In genomic region chr15:67042490-67043181, GRCh38 we compare ENCODE assay signal across 9 cellular contexts. TPM values are rescaled to one million over a fixed set of nuclear protein-coding genes. Genes with fewer than 3 reads are reported as not detected.
DNase-seq lines count a peak whose midpoint lies in the region; ATAC-seq and TF ChIP-seq lines count a peak whose summit lies in the region.
"Had no signal": no experiment of that assay in that cellular context is flagged by ENCODE, and none has a peak within 500 bp of the region (broad histone marks: within the 10 kb centered on the region; RNA-seq: fewer than 3 reads in every experiment).

No MANE protein-coding gene starts in this region.

- BruUV-seq in HCT116 (replicated peaks; lab: Mats Ljungman, UMichigan) (no TSS peak), PC-3 (replicated peaks; lab: Mats Ljungman, UMichigan) (no TSS peak)

- H3K9me2 ChIP-seq in HCT116 (ENCODE audit: insufficient read depth) (no peaks in the 10 kb centered on the region), PC-3 (replicated peaks; ENCODE audit: low read length) (no peaks in the 10 kb centered on the region)

- in situ Hi-C loops in transverse colon (cut with MboI; ENCODE audit: low pct_ligation_motif_present in 1 of 4, low pct_unique_long_range_greater_than_20kb in 1 of 4, low sequenced_read_pairs in 3 of 4) = no loop called here

- H3K9ac ChIP-seq in HCT116 (ENCODE audit: low read length) (no peak overlapping the region), PC-3 (ENCODE audit: low read length) (no peak overlapping the region)

- H3K4me2 ChIP-seq in HCT116 (ENCODE audit: low read length) (no peak overlapping the region), PC-3 (ENCODE audit: low read length) (peak overlapping the region; percentile 56)

- H3K9me3 ChIP-seq in HCT116 (ENCODE audit: control insufficient read depth in 1 of 2, insufficient read depth in 1 of 2, low read depth in 1 of 2, low read length in 2 of 2) (no peaks in the 10 kb centered on the region), PC-3 (ENCODE audit: low read length) (no peaks in the 10 kb centered on the region), transverse colon (no peaks in the 10 kb centered on the region)
- H3K9me3 ChIP-seq: thoracic aorta had no signal

- no peak overlapping the region for H2AFZ ChIP-seq in HCT116 (ENCODE audit: low read depth, low read length, poor library complexity, severe bottlenecking)
- H2AFZ ChIP-seq in PC-3 (ENCODE audit: low read length) = no peak overlapping the region

- H3K27me3 ChIP-seq in HCT116 (ENCODE audit: insufficient read depth, low read length) = no peaks in the 10 kb centered on the region
- no peaks in the 10 kb centered on the region for H3K27me3 ChIP-seq in PC-3 (ENCODE audit: low read length)
- H3K27me3 ChIP-seq in transverse colon = no peaks in the 10 kb centered on the region

- RAD21 ChIA-PET in HCT116 (lab: Charles Lee; ENCODE audit: low non-redundant PET in 1 of 2, low total read pairs in 2 of 2, uncharacterized antibody in 2 of 2, unreplicated experiment in 2 of 2) = interaction anchor here (1.1 to 1.3 kb wide), 3 partner anchors 34 to 108 kb away, joined by 4 to 12 read pairs (median 5); no protein-coding TSS in a partner anchor

- ATAC-seq in HCT116 (0 out of 2 replicates have a peak, but pooled peaks have one; percentile 7), PC-3 (no peak), esophagus mucosa (no peak), HG03135 (IDR thresholded peaks at IDR 0.05; ENCODE audit: unreplicated experiment) (no peak)

- WGBS in transverse colon (ENCODE audit: low coverage in 1 of 2), 2 donors = 67 to 72% methylated on average over 5 to 7 of the region's 7 CpGs

- no peaks in the 10 kb centered on the region for H3K79me2 ChIP-seq in HCT116 (ENCODE audit: insufficient read depth, low read length)
- H3K79me2 ChIP-seq in PC-3 (ENCODE audit: low read length) = no peaks in the 10 kb centered on the region

- no peak for TF ChIP-seq EP300 in transverse colon (IDR thresholded peaks at IDR 0.05; ENCODE audit: low read depth)

- H3K4me1 ChIP-seq in HCT116 (ENCODE audit: control insufficient read depth in 1 of 2, insufficient read depth in 2 of 2, low read length in 2 of 2) (peaks cover 14 to 15% of the 10 kb centered on the region in 2 experiments), PC-3 (ENCODE audit: insufficient read depth, low read length) (peaks cover 10% of the 10 kb centered on the region), transverse colon (peaks cover 0 to 6% (median 2%) of the 10 kb centered on the region in 4 donors)

- H3K4me3 ChIP-seq in HCT116 (replicated peaks in 1 of 2; ENCODE audit: low read depth in 1 of 2, low read length in 2 of 2) = peak overlapping the region; percentile 8 to 41; a peak in 3 of 4 replicates
- H3K4me3 ChIP-seq in PC-3 (ENCODE audit: low read length) = no peak overlapping the region
- no peak overlapping the region for H3K4me3 ChIP-seq in choroid plexus epithelial cell (ENCODE audit: low read depth, low read length)
- H3K4me3 ChIP-seq in transverse colon = no peak overlapping the region
- H3K4me3 ChIP-seq: thoracic aorta had no signal

- H3K36me3 ChIP-seq in HCT116 (ENCODE audit: control insufficient read depth in 1 of 2, insufficient read depth in 2 of 2, low read length in 2 of 2) (no peaks in the 10 kb centered on the region), PC-3 (ENCODE audit: low read depth, low read length) (no peaks in the 10 kb centered on the region), transverse colon (no peaks in the 10 kb centered on the region)
- H3K36me3 ChIP-seq: thoracic aorta had no signal

- no peaks in the 10 kb centered on the region for H4K20me1 ChIP-seq in HCT116 (ENCODE audit: insufficient read depth)
- H4K20me1 ChIP-seq in PC-3 (ENCODE audit: low read length) = no peaks in the 10 kb centered on the region

- TF ChIP-seq CTCF in HCT116 (IDR thresholded peaks at IDR 0.05 in 2 of 3, conservative IDR thresholded peaks at IDR 0.05 in 1 of 3; ENCODE audit: borderline replicate concordance in 1 of 3, insufficient read depth in 1 of 3, low read depth in 2 of 3, low read length in 2 of 3) = no peak
- TF ChIP-seq CTCF in PC-3 (conservative IDR thresholded peaks at IDR 0.05; ENCODE audit: low read depth, low read length) = no peak
- TF ChIP-seq CTCF in choroid plexus epithelial cell (conservative IDR thresholded peaks at IDR 0.05; ENCODE audit: low read depth, low read length) = no peak
- no peak for TF ChIP-seq CTCF in transverse colon (IDR thresholded peaks at IDR 0.05)

- H3K27ac ChIP-seq in HCT116 (ENCODE audit: low read depth, low read length) (no peak overlapping the region; the same call in 1 of the 2 replicates), PC-3 (ENCODE audit: low read length) (peak overlapping the region; percentile 70), transverse colon (no peak overlapping the region)
- H3K27ac ChIP-seq: thoracic aorta had no signal

- CTCF ChIA-PET in HCT116 (lab: Charles Lee) = interaction anchor here (0.9 to 1.7 kb wide), 3 partner anchors 48 to 96 kb away, joined by 3 read pairs; no protein-coding TSS in a partner anchor
- CTCF ChIA-PET in PC-3 (lab: Charles Lee) = no interaction called here

- TF ChIP-seq POLR2A in HCT116 (IDR thresholded peaks at IDR 0.05; ENCODE audit: borderline replicate concordance, extremely low read depth, insufficient read depth, insufficient read length) (no peak), transverse colon (IDR thresholded peaks at IDR 0.05) (no peak)

- intact Hi-C loops in HCT116 (cut with micrococcal nuclease) = loop anchor here (5.0 kb wide), 2 partner anchors 85 to 95 kb away; no protein-coding TSS in a partner anchor
- intact Hi-C loops in PC-3 (cut with micrococcal nuclease) = no loop called here
- intact Hi-C loops in transverse colon (cut with DNase I; ENCODE audit: low total_unique reads) = no loop called here

- DNase-seq in HCT116 (ENCODE audit: low read depth, low spot score) (no peak), PC-3 (no peak), choroid plexus epithelial cell (ENCODE audit: low read depth) (peak; percentile 62), putamen (ENCODE audit: low spot score) (peak; percentile 78), transverse colon (no peak), cerebellar nuclear complex (lab: John Stamatoyannopoulos, UW) (no peak)

- TF ChIP-seq RAD21 in HCT116 (IDR thresholded peaks at IDR 0.05; ENCODE audit: low read depth) = no peak

- no peaks in the 10 kb centered on the region for H3F3A ChIP-seq in PC-3 (ENCODE audit: low read length, unreplicated experiment)

- POLR2A ChIA-PET in HCT116 (lab: Charles Lee) (interaction anchor here (0.6 to 2.2 kb wide), 11 partner anchors 9 to 83 kb away, joined by 3 to 9 read pairs (median 4); partner anchors contain the start of gene SMAD3), PC-3 (lab: Charles Lee; ENCODE audit: unreplicated experiment) (no interaction called here)

TF ChIP-seq in HCT116, 20 proteins besides CTCF, POLR2A, EP300 and RAD21:
- TF ChIP-seq EZH2 (IDR thresholded peaks at IDR 0.05) = no peak
- TF ChIP-seq JUND (IDR thresholded peaks at IDR 0.05) = no peak
- TF ChIP-seq CBX3 (IDR thresholded peaks at IDR 0.05; ENCODE audit: low read depth) = no peak
- no peak for TF ChIP-seq MAX (IDR thresholded peaks at IDR 0.05)
- no peak for TF ChIP-seq ELF1 (IDR thresholded peaks at IDR 0.05; ENCODE audit: borderline replicate concordance, low read depth)
- no peak for TF ChIP-seq ZFX (IDR thresholded peaks at IDR 0.05)
- TF ChIP-seq SRF (IDR thresholded peaks at IDR 0.05; ENCODE audit: low read depth) = no peak
- TF ChIP-seq YY1 (IDR thresholded peaks at IDR 0.05; ENCODE audit: extremely low read depth, insufficient replicate concordance, low read depth, low read length) = no peak
- TF ChIP-seq CEBPB (IDR thresholded peaks at IDR 0.05; ENCODE audit: low read depth) = no peak
- no peak for TF ChIP-seq SIN3A (IDR thresholded peaks at IDR 0.05; ENCODE audit: low read depth)
- no peak for TF ChIP-seq ZNF274 (IDR thresholded peaks at IDR 0.05; ENCODE audit: low read depth, low read length)
- TF ChIP-seq, protein P1, sequence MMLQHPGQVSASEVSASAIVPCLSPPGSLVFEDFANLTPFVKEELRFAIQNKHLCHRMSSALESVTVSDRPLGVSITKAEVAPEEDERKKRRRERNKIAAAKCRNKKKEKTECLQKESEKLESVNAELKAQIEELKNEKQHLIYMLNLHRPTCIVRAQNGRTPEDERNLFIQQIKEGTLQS (IDR thresholded peaks at IDR 0.05) = no peak
- no peak for TF ChIP-seq SP1 (IDR thresholded peaks at IDR 0.05; ENCODE audit: low read depth)
- TF ChIP-seq POLR2AphosphoS5 (IDR thresholded peaks at IDR 0.05; ENCODE audit: low read depth, low read length) = no peak
- no peak for TF ChIP-seq EGR1 (IDR thresholded peaks at IDR 0.05; ENCODE audit: low read depth)
- no peak for TF ChIP-seq FOSL1 (IDR thresholded peaks at IDR 0.05; ENCODE audit: low read depth)
- TF ChIP-seq, protein P2, sequence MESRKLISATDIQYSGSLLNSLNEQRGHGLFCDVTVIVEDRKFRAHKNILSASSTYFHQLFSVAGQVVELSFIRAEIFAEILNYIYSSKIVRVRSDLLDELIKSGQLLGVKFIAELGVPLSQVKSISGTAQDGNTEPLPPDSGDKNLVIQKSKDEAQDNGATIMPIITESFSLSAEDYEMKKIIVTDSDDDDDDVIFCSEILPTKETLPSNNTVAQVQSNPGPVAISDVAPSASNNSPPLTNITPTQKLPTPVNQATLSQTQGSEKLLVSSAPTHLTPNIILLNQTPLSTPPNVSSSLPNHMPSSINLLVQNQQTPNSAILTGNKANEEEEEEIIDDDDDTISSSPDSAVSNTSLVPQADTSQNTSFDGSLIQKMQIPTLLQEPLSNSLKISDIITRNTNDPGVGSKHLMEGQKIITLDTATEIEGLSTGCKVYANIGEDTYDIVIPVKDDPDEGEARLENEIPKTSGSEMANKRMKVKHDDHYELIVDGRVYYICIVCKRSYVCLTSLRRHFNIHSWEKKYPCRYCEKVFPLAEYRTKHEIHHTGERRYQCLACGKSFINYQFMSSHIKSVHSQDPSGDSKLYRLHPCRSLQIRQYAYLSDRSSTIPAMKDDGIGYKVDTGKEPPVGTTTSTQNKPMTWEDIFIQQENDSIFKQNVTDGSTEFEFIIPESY (IDR thresholded peaks at IDR 0.05; ENCODE audit: extremely low read depth, insufficient replicate concordance, low read length) = no peak
- TF ChIP-seq EZH2phosphoT487 (IDR thresholded peaks at IDR 0.05; ENCODE audit: borderline replicate concordance) = no peak
- no peak for TF ChIP-seq TCF7L2 (IDR thresholded peaks at IDR 0.05; ENCODE audit: borderline replicate concordance, extremely low read depth, insufficient read depth, insufficient read length)

RNA-seq across cellular contexts. Expression of gene SMAD3, which starts 22.8 kb away (rescaled TPM):
- total RNA-seq in HCT116 (2021; ENCODE audit: unreplicated experiment) (89.2 TPM), PC-3 (2014; rRNA removed) (75.6 and 86.4 TPM in 2 replicates), transverse colon (10 to 100 TPM; 30.9 to 65.1 (median 57.0) TPM), esophagus mucosa (35.6 TPM)
- 54.4 and 57.6 TPM in 2 replicates for polyA plus RNA-seq in HCT116 (2012)

Comparison
In these comparisons a context has a peak if more than half of its experiments do, and no peak if none do; other contexts are left out.
1. DNase-seq: peak in choroid plexus epithelial cell (single experiment) and putamen (single experiment); none in HCT116 (single experiment), PC-3 (single experiment), transverse colon (single experiment) and cerebellar nuclear complex (0 of 2).
2. H3K4me3 ChIP-seq: peak in HCT116 (2 of 2); none in PC-3 (single experiment), choroid plexus epithelial cell (single experiment) and transverse colon (0 of 4).